9 cellular contexts compared by ENCODE assay signal in the genomic region with DNA sequence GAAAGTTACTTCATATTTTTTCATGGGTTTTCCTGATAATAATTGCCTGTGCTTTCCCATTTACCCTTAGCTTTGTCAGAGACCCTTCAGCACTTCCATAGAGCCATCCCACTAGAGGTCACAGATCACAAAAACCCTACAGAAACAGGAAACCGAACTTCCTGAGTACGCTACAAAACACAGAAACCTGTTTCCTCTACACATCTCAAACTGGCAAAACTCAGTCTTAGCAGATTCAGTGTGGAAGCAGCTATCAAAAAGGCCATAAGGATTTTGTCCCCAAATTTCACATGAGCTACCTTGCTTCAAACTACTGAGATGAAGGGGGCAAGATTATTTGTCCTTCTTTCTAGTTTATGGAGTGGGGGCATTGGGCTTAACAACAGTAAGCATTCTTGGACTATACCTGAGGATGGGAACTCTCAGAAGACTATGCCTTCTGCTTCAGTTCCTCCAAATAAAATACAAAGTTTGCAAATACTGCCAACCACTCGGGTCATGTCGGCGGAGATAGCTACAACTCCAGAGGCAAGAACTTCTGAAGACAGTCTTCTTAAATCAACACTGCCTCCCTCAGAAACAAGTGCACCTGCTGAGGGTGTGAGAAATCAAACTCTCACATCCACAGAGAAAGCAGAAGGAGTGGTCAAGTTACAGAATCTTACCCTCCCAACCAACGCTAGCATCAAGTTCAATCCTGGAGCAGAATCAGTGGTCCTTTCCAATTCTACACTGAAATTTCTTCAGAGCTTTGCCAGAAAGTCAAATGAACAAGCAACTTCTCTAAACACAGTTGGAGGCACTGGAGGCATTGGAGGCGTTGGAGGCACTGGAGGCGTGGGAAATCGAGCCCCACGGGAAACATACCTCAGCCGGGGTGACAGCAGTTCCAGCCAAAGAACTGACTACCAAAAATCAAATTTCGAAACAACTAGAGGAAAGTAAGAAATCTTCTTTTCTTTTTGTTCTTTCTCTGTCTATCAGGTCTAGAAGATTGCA. TPM values are rescaled to one million over a fixed set of nuclear protein-coding genes. Genes with fewer than 3 reads are reported as not detected.
DNase-seq lines count a peak whose midpoint lies in the region; ATAC-seq and TF ChIP-seq lines count a peak whose summit lies in the region.
"Had no signal": no experiment of that assay in that cellular context is flagged by ENCODE, and none has a peak within 500 bp of the region (broad histone marks: within the 10 kb centered on the region; RNA-seq: fewer than 3 reads in every experiment).

A gene with protein sequence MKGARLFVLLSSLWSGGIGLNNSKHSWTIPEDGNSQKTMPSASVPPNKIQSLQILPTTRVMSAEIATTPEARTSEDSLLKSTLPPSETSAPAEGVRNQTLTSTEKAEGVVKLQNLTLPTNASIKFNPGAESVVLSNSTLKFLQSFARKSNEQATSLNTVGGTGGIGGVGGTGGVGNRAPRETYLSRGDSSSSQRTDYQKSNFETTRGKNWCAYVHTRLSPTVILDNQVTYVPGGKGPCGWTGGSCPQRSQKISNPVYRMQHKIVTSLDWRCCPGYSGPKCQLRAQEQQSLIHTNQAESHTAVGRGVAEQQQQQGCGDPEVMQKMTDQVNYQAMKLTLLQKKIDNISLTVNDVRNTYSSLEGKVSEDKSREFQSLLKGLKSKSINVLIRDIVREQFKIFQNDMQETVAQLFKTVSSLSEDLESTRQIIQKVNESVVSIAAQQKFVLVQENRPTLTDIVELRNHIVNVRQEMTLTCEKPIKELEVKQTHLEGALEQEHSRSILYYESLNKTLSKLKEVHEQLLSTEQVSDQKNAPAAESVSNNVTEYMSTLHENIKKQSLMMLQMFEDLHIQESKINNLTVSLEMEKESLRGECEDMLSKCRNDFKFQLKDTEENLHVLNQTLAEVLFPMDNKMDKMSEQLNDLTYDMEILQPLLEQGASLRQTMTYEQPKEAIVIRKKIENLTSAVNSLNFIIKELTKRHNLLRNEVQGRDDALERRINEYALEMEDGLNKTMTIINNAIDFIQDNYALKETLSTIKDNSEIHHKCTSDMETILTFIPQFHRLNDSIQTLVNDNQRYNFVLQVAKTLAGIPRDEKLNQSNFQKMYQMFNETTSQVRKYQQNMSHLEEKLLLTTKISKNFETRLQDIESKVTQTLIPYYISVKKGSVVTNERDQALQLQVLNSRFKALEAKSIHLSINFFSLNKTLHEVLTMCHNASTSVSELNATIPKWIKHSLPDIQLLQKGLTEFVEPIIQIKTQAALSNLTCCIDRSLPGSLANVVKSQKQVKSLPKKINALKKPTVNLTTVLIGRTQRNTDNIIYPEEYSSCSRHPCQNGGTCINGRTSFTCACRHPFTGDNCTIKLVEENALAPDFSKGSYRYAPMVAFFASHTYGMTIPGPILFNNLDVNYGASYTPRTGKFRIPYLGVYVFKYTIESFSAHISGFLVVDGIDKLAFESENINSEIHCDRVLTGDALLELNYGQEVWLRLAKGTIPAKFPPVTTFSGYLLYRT (plus strand): TSS at position 201 of the 999 bp plus-strand sequence. CDS start 118 bp downstream, at position 319.

- no peak for DNase-seq in Peyer's patch
- DNase-seq in NOMO-1 treated with dmso at 0.1 percent for 144 hours (lab: John Stamatoyannopoulos, UW; ENCODE audit: unreplicated experiment): no peak
- DNase-seq in prostate gland (ENCODE audit: low spot score): no peak
- no peak for DNase-seq in neural progenitor cell (ENCODE audit: low spot score)
- DNase-seq in DMS 273 treated with DMSO at 0.1 percent for 48 hours (lab: John Stamatoyannopoulos, UW): no peak

- H3K27ac Mint-ChIP-seq in neural progenitor cell: no peak within 1 kb of the TSS
- H3K27ac Mint-ChIP-seq: brain had no signal

- H3K4me1 ChIP-seq in Peyer's patch (no peaks in the 10 kb centered on the region), mononuclear cell (ENCODE audit: insufficient read depth, low read length) (peaks cover 22% of the 10 kb centered on the region), prostate gland (replicated peaks) (no peaks in the 10 kb centered on the region), neural progenitor cell (peaks cover 14% of the 10 kb centered on the region)

- peaks cover 8% of the 10 kb centered on the region for H3K9me3 Mint-ChIP-seq in neural progenitor cell
- H3K9me3 Mint-ChIP-seq: brain had no signal

- no peaks in the 10 kb centered on the region for H3K27me3 ChIP-seq in Peyer's patch
- peaks cover 4% of the 10 kb centered on the region for H3K27me3 ChIP-seq in mononuclear cell (ENCODE audit: insufficient read depth, low read length)
- H3K27me3 ChIP-seq in prostate gland (replicated peaks; ENCODE audit: insufficient read depth): no peaks in the 10 kb centered on the region
- H3K27me3 ChIP-seq in neural progenitor cell: no peaks in the 10 kb centered on the region

- H3K9me3 ChIP-seq in Peyer's patch (no peaks in the 10 kb centered on the region), mononuclear cell (ENCODE audit: low read depth, low read length) (no peaks in the 10 kb centered on the region), prostate gland (no peaks in the 10 kb centered on the region), neural progenitor cell (ENCODE audit: low read depth) (no peaks in the 10 kb centered on the region)

- H2AFZ ChIP-seq in neural progenitor cell (replicated peaks): no peak within 1 kb of the TSS

- peak; percentile 42 for ATAC-seq in GM18499 (IDR thresholded peaks at IDR 0.05; ENCODE audit: insufficient read depth, unreplicated experiment)
- ATAC-seq in GM21825 (IDR thresholded peaks at IDR 0.05; ENCODE audit: unreplicated experiment): peak; percentile 79

- whole genome bisulfite sequencing in prostate gland: 77% methylated on average over 12 of the region's 12 CpGs

- H3K4me2 ChIP-seq in neural progenitor cell: no peak within 1 kb of the TSS

- peaks cover 45% of the 10 kb centered on the region for H3K36me3 Mint-ChIP-seq in neural progenitor cell
- H3K36me3 Mint-ChIP-seq: brain had no signal

- no peaks in the 10 kb centered on the region for H4K20me1 ChIP-seq in neural progenitor cell (ENCODE audit: low read depth)

- intact Hi-C loops in prostate gland (cut with DNase I): no loop called here

- H3K27me3 Mint-ChIP-seq in neural progenitor cell (ENCODE audit: insufficient read depth, low read depth): no peaks in the 10 kb centered on the region
- H3K27me3 Mint-ChIP-seq: brain had no signal

- peaks cover 3% of the 10 kb centered on the region for H3K4me1 Mint-ChIP-seq in neural progenitor cell
- H3K4me1 Mint-ChIP-seq: brain had no signal

- H3K36me3 ChIP-seq in Peyer's patch (no peaks in the 10 kb centered on the region), prostate gland (no peaks in the 10 kb centered on the region), neural progenitor cell (no peaks in the 10 kb centered on the region)

- H3K9ac ChIP-seq in neural progenitor cell: no peak within 1 kb of the TSS

- peak within 1 kb of the TSS in 2 of 4 donors; percentile 0 to 27 for H3K27ac ChIP-seq in Peyer's patch
- no peak within 1 kb of the TSS for H3K27ac ChIP-seq in prostate gland
- no peak within 1 kb of the TSS for H3K27ac ChIP-seq in neural progenitor cell

- TF ChIP-seq POLR2A in Peyer's patch (IDR thresholded peaks at IDR 0.05) (no peak), prostate gland (IDR thresholded peaks at IDR 0.05) (no peak)

- peaks cover 3% of the 10 kb centered on the region for H3F3A ChIP-seq in neural progenitor cell (ENCODE audit: low read depth)

- H3K4me3 ChIP-seq in Peyer's patch (peak within 1 kb of the TSS in 2 of 4 donors; percentile 5 to 10), mononuclear cell (ENCODE audit: low read length) (peak within 1 kb of the TSS; percentile 15), prostate gland (no peak within 1 kb of the TSS), neural progenitor cell (no peak within 1 kb of the TSS)

- no peaks in the 10 kb centered on the region for H3K79me2 ChIP-seq in neural progenitor cell (ENCODE audit: low read depth)

- TF ChIP-seq CTCF in Peyer's patch (IDR thresholded peaks at IDR 0.05) (no peak), prostate gland (IDR thresholded peaks at IDR 0.05) (no peak), neural progenitor cell (IDR thresholded peaks at IDR 0.05) (no peak)

- H3K4me3 Mint-ChIP-seq in neural progenitor cell: no peak within 1 kb of the TSS
- H3K4me3 Mint-ChIP-seq: brain had no signal

RNA-seq across cellular contexts. Expression of the gene that starts here (rescaled TPM):
- 10 to 100 TPM; 13.5 to 30.2 (median 22.2) TPM for total RNA-seq in Peyer's patch
- total RNA-seq in mononuclear cell: 8.1 TPM
- 10 to 100 TPM in 1 of 2 donors, 1 to 10 TPM in 1; 5.9 to 10.6 TPM for total RNA-seq in prostate gland
- 0.37 TPM in 2 replicates for total RNA-seq in neural progenitor cell (ENCODE audit: low replicate concordance)
